Comparison of ENCODE assay signal across 27 cellular contexts in the genomic region with DNA sequence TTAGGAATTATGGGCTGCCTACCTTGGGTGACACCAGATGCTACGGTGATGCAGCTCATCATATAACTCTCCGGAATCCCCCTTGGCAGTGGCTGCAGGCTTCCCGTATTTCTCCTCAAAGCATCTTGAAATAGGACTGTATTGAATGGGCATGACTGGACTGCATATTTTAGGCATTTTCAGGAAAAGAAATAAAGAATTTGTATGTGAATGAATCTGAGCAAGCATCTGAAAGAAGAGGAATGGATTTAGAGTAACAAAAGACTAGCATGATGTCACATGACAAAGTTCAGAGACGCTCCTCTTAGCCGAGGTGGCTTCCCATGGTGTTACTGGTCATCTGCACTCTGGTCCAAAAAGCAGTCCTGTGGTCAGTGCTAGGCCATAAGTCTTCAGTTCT.
"Had no signal": no experiment of that assay in that cellular context is flagged by ENCODE, and none has a peak within 500 bp of the region (broad histone marks: within the 10 kb centered on the region; RNA-seq: fewer than 3 reads in every experiment).

No MANE protein-coding gene starts in this region.

- DNase-seq: activated CD4-positive, alpha-beta T cell treated with anti-CD3 and anti-CD28 coated beads, Interleukin-2, amount 10 ng/mL, durations not matched to agents 24 days and 14 days; activated CD4-positive, alpha-beta T cell treated with anti-CD3 and anti-CD28 coated beads, Interleukin-2, amount 50 U/mL, for 4 hours; activated CD4-positive, CD25-positive, alpha-beta regulatory T cell; activated CD8-positive, alpha-beta T cell treated with anti-CD3 and anti-CD28 coated beads for 36 hours; activated gamma-delta T cell treated with Interleukin-2 at 50 U/mL for 16 hours; activated naive CD4-positive, alpha-beta T cell treated with anti-CD3 and anti-CD28 coated beads for 36 hours; activated T-cell treated with anti-CD3 and anti-CD28 coated beads, Interleukin-2, amount 50 U/mL, for 4 hours; adrenal gland; body of pancreas; NCI-H1105; NCI-H1417 treated with DMSO at 0.1 percent for 48 hours; NCI-H187 treated with DMSO at 0.1 percent for 48 hours; NCI-H2081; NCI-H226; NCI-H446 treated with DMSO at 0.1 percent for 48 hours; NCI-H524; NCI-H82; SHP77; SJCRH30; T1000; WERI-Rb-1 had no signal

- H3K27me3 ChIP-seq: adrenal gland, body of pancreas, breast epithelium, SJCRH30 had no signal

- H3K4me3 Mint-ChIP-seq: activated CD4-positive, alpha-beta T cell treated with anti-CD3 and anti-CD28 coated beads, Interleukin-2, amount 10 ng/mL, durations not matched to agents 24 days and 14 days; activated CD8-positive, alpha-beta T cell treated with anti-CD3 and anti-CD28 coated beads for 36 hours; activated naive CD4-positive, alpha-beta T cell treated with anti-CD3 and anti-CD28 coated beads for 36 hours; activated T-cell treated with anti-CD3 and anti-CD28 coated beads, Interleukin-2, amount 50 U/mL, for 4 hours; activated T-helper 1 cell treated with anti-CD3 and anti-CD28 coated beads, Interleukin-12 subunit alpha, Interleukin-12 subunit beta, Interleukin-2, Interleukin-4 antibody, amounts not matched to agents 30 ng/mL and 10 ng/mL and 1 ng/mL, durations not matched to agents 14 hours and 24 hours and 36 hours had no signal

- FAIRE-seq: astrocyte had no signal

- H3K36me3 Mint-ChIP-seq: activated naive CD4-positive, alpha-beta T cell treated with anti-CD3 and anti-CD28 coated beads, Interleukin-2, amount 50 U/mL, for 72 hours had no signal

- H3K9me3 ChIP-seq: adrenal gland, body of pancreas, breast epithelium, SJCRH30 had no signal

- H3K27ac Mint-ChIP-seq: activated CD4-positive, alpha-beta T cell treated with anti-CD3 and anti-CD28 coated beads, Interleukin-2, amount 10 ng/mL, durations not matched to agents 24 days and 14 days; activated CD8-positive, alpha-beta T cell treated with anti-CD3 and anti-CD28 coated beads for 36 hours; activated naive CD4-positive, alpha-beta T cell treated with anti-CD3 and anti-CD28 coated beads for 36 hours; activated naive CD4-positive, alpha-beta T cell treated with anti-CD3 and anti-CD28 coated beads, Interleukin-2, amount 50 U/mL, for 72 hours; activated T-helper 1 cell treated with anti-CD3 and anti-CD28 coated beads, Interleukin-12 subunit alpha, Interleukin-12 subunit beta, Interleukin-2, Interleukin-4 antibody, amounts not matched to agents 30 ng/mL and 10 ng/mL and 1 ng/mL, durations not matched to agents 14 hours and 24 hours and 36 hours had no signal

- H3K4me1 ChIP-seq: adrenal gland, body of pancreas, breast epithelium, SJCRH30 had no signal

- ATAC-seq: activated CD8-positive, alpha-beta T cell treated with anti-CD3 and anti-CD28 coated beads for 36 hours; activated naive CD4-positive, alpha-beta T cell treated with anti-CD3 and anti-CD28 coated beads, Interleukin-2, amount 50 U/mL, for 72 hours; activated T-cell treated with anti-CD3 and anti-CD28 coated beads, Interleukin-2, amount 50 U/mL, for 4 hours; body of pancreas; Panc1 had no signal

- H3K36me3 ChIP-seq: adrenal gland, breast epithelium, WERI-Rb-1 had no signal

- H3K9me3 Mint-ChIP-seq: activated CD4-positive, alpha-beta T cell treated with anti-CD3 and anti-CD28 coated beads, Interleukin-2, amount 10 ng/mL, durations not matched to agents 24 days and 14 days; activated CD8-positive, alpha-beta T cell treated with anti-CD3 and anti-CD28 coated beads for 36 hours; activated naive CD4-positive, alpha-beta T cell treated with anti-CD3 and anti-CD28 coated beads for 36 hours; activated naive CD4-positive, alpha-beta T cell treated with anti-CD3 and anti-CD28 coated beads, Interleukin-2, amount 50 U/mL, for 72 hours; activated T-cell treated with anti-CD3 and anti-CD28 coated beads, Interleukin-2, amount 50 U/mL, for 4 hours; activated T-helper 1 cell treated with anti-CD3 and anti-CD28 coated beads, Interleukin-12 subunit alpha, Interleukin-12 subunit beta, Interleukin-2, Interleukin-4 antibody, amounts not matched to agents 30 ng/mL and 10 ng/mL and 1 ng/mL, durations not matched to agents 14 hours and 24 hours and 36 hours had no signal

- H3K4me3 ChIP-seq: adrenal gland, body of pancreas, breast epithelium, SJCRH30, SK-N-MC had no signal

- H3K27ac ChIP-seq: adrenal gland, body of pancreas, breast epithelium, SJCRH30, SK-N-MC, WERI-Rb-1 had no signal

- H3K27me3 Mint-ChIP-seq: activated CD4-positive, alpha-beta T cell treated with anti-CD3 and anti-CD28 coated beads, Interleukin-2, amount 10 ng/mL, durations not matched to agents 24 days and 14 days; activated CD8-positive, alpha-beta T cell treated with anti-CD3 and anti-CD28 coated beads for 36 hours had no signal
